In genomic region chr4:48255130-48255958, GRCh38 we compare ENCODE assay signal across 1 cellular context.
TF ChIP-seq lines count a peak whose summit lies in the region.

No MANE protein-coding gene starts in this region.

TF ChIP-seq in HEK293T, 16 proteins besides CTCF, POLR2A, EP300 and RAD21 (continued from another document):
- TF ChIP-seq PKNOX1 (IDR thresholded peaks at IDR 0.05), result no peak
